1 cellular context compared by ENCODE assay signal in the genomic region with DNA sequence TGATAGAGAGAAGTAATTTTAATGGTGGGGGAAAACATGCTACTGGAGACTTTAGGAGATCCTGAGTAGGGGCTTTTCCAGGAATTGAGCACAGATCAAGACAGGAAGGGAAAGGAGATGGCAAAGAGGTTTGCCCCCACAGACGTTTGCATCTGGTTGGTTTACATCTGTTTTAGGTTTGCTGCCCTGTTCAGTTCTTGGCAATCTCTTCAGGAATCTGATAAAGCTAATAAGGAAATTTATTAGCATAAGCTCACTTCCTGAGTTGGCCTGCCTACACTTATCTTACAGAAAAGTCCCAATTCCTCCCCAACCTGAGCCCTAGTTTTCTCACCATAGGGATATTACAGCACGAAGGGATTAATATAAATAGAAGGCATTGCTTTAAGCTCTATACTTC.
TF ChIP-seq lines count a peak whose summit lies in the region.

No MANE protein-coding gene starts in this region.

TF ChIP-seq in PFSK-1, 5 proteins besides CTCF, POLR2A, EP300 and RAD21 (continued from another document):
- TF ChIP-seq, protein P1, sequence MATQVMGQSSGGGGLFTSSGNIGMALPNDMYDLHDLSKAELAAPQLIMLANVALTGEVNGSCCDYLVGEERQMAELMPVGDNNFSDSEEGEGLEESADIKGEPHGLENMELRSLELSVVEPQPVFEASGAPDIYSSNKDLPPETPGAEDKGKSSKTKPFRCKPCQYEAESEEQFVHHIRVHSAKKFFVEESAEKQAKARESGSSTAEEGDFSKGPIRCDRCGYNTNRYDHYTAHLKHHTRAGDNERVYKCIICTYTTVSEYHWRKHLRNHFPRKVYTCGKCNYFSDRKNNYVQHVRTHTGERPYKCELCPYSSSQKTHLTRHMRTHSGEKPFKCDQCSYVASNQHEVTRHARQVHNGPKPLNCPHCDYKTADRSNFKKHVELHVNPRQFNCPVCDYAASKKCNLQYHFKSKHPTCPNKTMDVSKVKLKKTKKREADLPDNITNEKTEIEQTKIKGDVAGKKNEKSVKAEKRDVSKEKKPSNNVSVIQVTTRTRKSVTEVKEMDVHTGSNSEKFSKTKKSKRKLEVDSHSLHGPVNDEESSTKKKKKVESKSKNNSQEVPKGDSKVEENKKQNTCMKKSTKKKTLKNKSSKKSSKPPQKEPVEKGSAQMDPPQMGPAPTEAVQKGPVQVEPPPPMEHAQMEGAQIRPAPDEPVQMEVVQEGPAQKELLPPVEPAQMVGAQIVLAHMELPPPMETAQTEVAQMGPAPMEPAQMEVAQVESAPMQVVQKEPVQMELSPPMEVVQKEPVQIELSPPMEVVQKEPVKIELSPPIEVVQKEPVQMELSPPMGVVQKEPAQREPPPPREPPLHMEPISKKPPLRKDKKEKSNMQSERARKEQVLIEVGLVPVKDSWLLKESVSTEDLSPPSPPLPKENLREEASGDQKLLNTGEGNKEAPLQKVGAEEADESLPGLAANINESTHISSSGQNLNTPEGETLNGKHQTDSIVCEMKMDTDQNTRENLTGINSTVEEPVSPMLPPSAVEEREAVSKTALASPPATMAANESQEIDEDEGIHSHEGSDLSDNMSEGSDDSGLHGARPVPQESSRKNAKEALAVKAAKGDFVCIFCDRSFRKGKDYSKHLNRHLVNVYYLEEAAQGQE (IDR thresholded peaks at IDR 0.05; ENCODE audit: insufficient read depth in 1 of 2, low read depth in 2 of 2, low read length in 2 of 2): peak in 1 of 2 experiments; percentile 14; a peak in 1 of 4 replicates
- TF ChIP-seq FOXP2 (optimal IDR thresholded peaks at IDR 0.05; ENCODE audit: borderline replicate concordance, extremely low read depth, extremely low read length, insufficient read depth): no peak
- no peak for TF ChIP-seq TAF1 (IDR thresholded peaks at IDR 0.05; ENCODE audit: borderline replicate concordance, insufficient read depth, low read length)
- no peak for TF ChIP-seq SIN3A (IDR thresholded peaks at IDR 0.05; ENCODE audit: borderline replicate concordance, insufficient read depth, low read length)
TF ChIP-seq in PFSK-1: peak in this region for 2.
